19 cellular contexts compared by ENCODE assay signal in the genomic region with DNA sequence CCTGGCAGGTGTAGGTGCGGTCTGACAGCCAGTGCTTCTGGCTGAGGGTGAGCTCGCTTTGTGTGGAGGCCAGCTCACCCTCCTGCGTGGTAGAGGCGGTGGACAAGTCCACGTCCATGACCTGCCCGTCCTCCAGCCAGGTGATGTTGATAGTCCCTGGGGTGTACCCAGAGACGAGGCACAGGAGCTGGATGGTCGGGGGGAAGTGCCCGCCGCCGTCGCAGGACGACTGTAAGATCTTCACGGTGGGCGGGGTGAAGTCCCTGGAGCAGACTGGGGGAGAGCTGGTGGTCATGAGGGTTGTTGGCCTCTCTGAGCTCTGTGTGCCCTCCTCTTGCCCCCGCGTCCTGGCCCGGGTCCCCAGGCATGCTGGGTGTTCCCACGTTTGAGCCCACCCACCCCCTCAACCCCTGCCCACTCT.
A peak's percentile ranks its signal among the peaks of the same experiment; 100 is the strongest.
DNase-seq lines count a peak whose midpoint lies in the region; ATAC-seq and TF ChIP-seq lines count a peak whose summit lies in the region.
"Had no signal": no experiment of that assay in that cellular context is flagged by ENCODE, and none has a peak within 500 bp of the region (broad histone marks: within the 10 kb centered on the region; RNA-seq: fewer than 3 reads in every experiment).

No MANE protein-coding gene starts in this region.

- H3K4me3 ChIP-seq in coronary artery (no peak overlapping the region), neuronal stem cell (ENCODE audit: low read length in 2 of 2) (no peak overlapping the region), mammary epithelial cell (replicated peaks in 1 of 3; ENCODE audit: insufficient read depth in 1 of 3, low read depth in 2 of 3, low read length in 3 of 3) (no peak overlapping the region)
- H3K4me3 ChIP-seq: SJCRH30 had no signal

- in situ Hi-C loops in mammary epithelial cell (cut with MboI; ENCODE audit: low sequenced_read_pairs in 2 of 2), result loop anchor here in 1 of 2 donors (10.0 kb wide), 1 partner anchor 54 kb away; no protein-coding TSS in a partner anchor

- peak overlapping the region; percentile 8 for H3K14ac ChIP-seq in neuronal stem cell (ENCODE audit: low read length)

- dilution Hi-C loops in mammary epithelial cell (cut with HindIII; ENCODE audit: low sequenced_read_pairs), result no loop called here

- H3K79me1 ChIP-seq in neuronal stem cell (ENCODE audit: low read depth, low read length), result peaks cover 3% of the 10 kb centered on the region

- no peak overlapping the region for H2BK15ac ChIP-seq in neuronal stem cell (ENCODE audit: low read length)

- no peak overlapping the region for H3K23ac ChIP-seq in neuronal stem cell (ENCODE audit: low read depth, low read length, poor library complexity)

- H2AFZ ChIP-seq in neuronal stem cell (ENCODE audit: low read length), result no peak overlapping the region
- H2AFZ ChIP-seq in mammary epithelial cell (ENCODE audit: low read depth, low read length), result no peak overlapping the region

- H3K79me2 ChIP-seq in mammary epithelial cell (ENCODE audit: insufficient read depth, low read length), result no peaks in the 10 kb centered on the region

- no peak for ATAC-seq in Right ventricle myocardium inferior
- ATAC-seq in left ventricle myocardium superior, result no peak
- no peak for ATAC-seq in GM18870 (IDR thresholded peaks at IDR 0.05; ENCODE audit: unreplicated experiment)
- ATAC-seq: HepG2, Panc1 had no signal

- no peak overlapping the region for H2BK5ac ChIP-seq in neuronal stem cell (ENCODE audit: low read length)

- no CpG with 5 or more reads among the region's 19 CpGs for WGBS in neuronal stem cell (ENCODE audit: extremely low coverage in 2 of 2, insufficient read length in 2 of 2, insufficient replicate concordance in 1 of 2), 2 donors
- 87% methylated on average over 4 of the region's 19 CpGs for WGBS in mammary epithelial cell (ENCODE audit: low coverage, missing lambda C conversion rate)

- peak overlapping the region; percentile 43 for H4K8ac ChIP-seq in neuronal stem cell (ENCODE audit: low read depth, low read length)

- no peak overlapping the region for H4K91ac ChIP-seq in neuronal stem cell (ENCODE audit: low read depth, low read length, poor library complexity)

- H3K4me2 ChIP-seq in neuronal stem cell (ENCODE audit: insufficient read depth, low read length, poor library complexity, severe bottlenecking), result no peak overlapping the region
- no peak overlapping the region for H3K4me2 ChIP-seq in mammary epithelial cell (ENCODE audit: insufficient read depth, low read depth, low read length)

- peaks cover 0 to 21% (median 0%) of the 10 kb centered on the region in 3 experiments for H3K27me3 ChIP-seq in neuronal stem cell (ENCODE audit: control insufficient read depth in 3 of 3, insufficient read depth in 3 of 3, low read depth in 1 of 3, low read length in 3 of 3)
- H3K27me3 ChIP-seq in mammary epithelial cell (ENCODE audit: insufficient read depth, low read length), result no peaks in the 10 kb centered on the region

- H3K9ac ChIP-seq in neuronal stem cell (ENCODE audit: low read depth, low read length, poor library complexity) (peak overlapping the region; percentile 21), mammary epithelial cell (ENCODE audit: insufficient read depth, low read length) (no peak overlapping the region)

- H3K27ac ChIP-seq in coronary artery, result no peak overlapping the region
- no peak overlapping the region for H3K27ac ChIP-seq in neuronal stem cell (replicated peaks; ENCODE audit: low read length)
- H3K27ac ChIP-seq in mammary epithelial cell (ENCODE audit: insufficient read depth, low read depth, low read length), result no peak overlapping the region
- H3K27ac ChIP-seq: HL-60, SJCRH30 had no signal

- no peak overlapping the region for H3K4ac ChIP-seq in neuronal stem cell (ENCODE audit: low read length)

- H3K4me1 ChIP-seq in neuronal stem cell (ENCODE audit: control insufficient read depth in 2 of 2, insufficient read depth in 1 of 2, low read depth in 1 of 2, low read length in 2 of 2) (no peaks in the 10 kb centered on the region), mammary epithelial cell (ENCODE audit: insufficient read depth, low read length) (no peaks in the 10 kb centered on the region)
- H3K4me1 ChIP-seq: SJCRH30 had no signal

- H3K9me3 ChIP-seq in neuronal stem cell (replicated peaks in 1 of 2; ENCODE audit: control insufficient read depth in 2 of 2, insufficient read depth in 1 of 2, low read depth in 1 of 2, low read length in 2 of 2) (peaks cover 0 to 36% of the 10 kb centered on the region in 2 donors), mammary epithelial cell (replicated peaks; ENCODE audit: insufficient read depth, low read length) (peaks cover 8% of the 10 kb centered on the region)
- H3K9me3 ChIP-seq: SJCRH30 had no signal

- no peak overlapping the region for H2BK120ac ChIP-seq in neuronal stem cell (ENCODE audit: low read depth, low read length)

- peak; percentile 66 for DNase-seq in Right ventricle myocardium inferior (ENCODE audit: missing footprints)
- no peak for DNase-seq in left ventricle myocardium superior
- peak; percentile 35 for DNase-seq in coronary artery (ENCODE audit: low spot score)
- no peak for DNase-seq in neuronal stem cell (ENCODE audit: low spot score)
- DNase-seq in mammary epithelial cell, result no peak
- DNase-seq in putamen (ENCODE audit: low spot score), result no peak
- DNase-seq: COR-L47, DMS79, KBM-7, NCI-H1092, NCI-H1436, NCI-H187 treated with DMSO at 0.1 percent for 48 hours, NCI-H2227 treated with DMSO at 0.1 percent for 48 hours, NCI-H510A, SJCRH30 had no signal

- intact Hi-C loops in Right ventricle myocardium inferior (cut with DNase I) (no loop called here), left ventricle myocardium superior (cut with micrococcal nuclease) (no loop called here), mammary epithelial cell (cut with micrococcal nuclease) (no loop called here)

- H2AK5ac ChIP-seq in neuronal stem cell (ENCODE audit: low read depth, low read length), result no peak overlapping the region

- H3K18ac ChIP-seq in neuronal stem cell (ENCODE audit: low read length), result no peak overlapping the region

- H3K36me3 ChIP-seq in neuronal stem cell (replicated peaks in 1 of 2; ENCODE audit: control insufficient read depth in 2 of 2, insufficient read depth in 2 of 2, low read length in 2 of 2), result no peaks in the 10 kb centered on the region
- no peaks in the 10 kb centered on the region for H3K36me3 ChIP-seq in mammary epithelial cell (ENCODE audit: insufficient read depth, low read length)
- H3K36me3 ChIP-seq: SJCRH30 had no signal

- no peaks in the 10 kb centered on the region for H4K20me1 ChIP-seq in mammary epithelial cell (ENCODE audit: insufficient read depth, low read length)

- BruUV-seq in mammary epithelial cell (replicated peaks; lab: Mats Ljungman, UMichigan), result no TSS peak

- no peak for TF ChIP-seq CTCF in coronary artery (IDR thresholded peaks at IDR 0.05)
- TF ChIP-seq CTCF in mammary epithelial cell (conservative IDR thresholded peaks at IDR 0.05 in 1 of 2, IDR thresholded peaks at IDR 0.05 in 1 of 2; ENCODE audit: extremely low read depth in 1 of 2, insufficient read depth in 1 of 2, low read depth in 1 of 2, low read length in 2 of 2), result no peak

- H2BK12ac ChIP-seq in neuronal stem cell (ENCODE audit: low read length), result no peak overlapping the region

- CTCF ChIA-PET in mammary epithelial cell (lab: Charles Lee; ENCODE audit: low non-redundant PET), result no interaction called here

Comparison
In these comparisons a context has a peak if more than half of its experiments do, and no peak if none do; other contexts are left out.
1. DNase-seq: peak in Right ventricle myocardium inferior (single experiment) and coronary artery (single experiment); none in left ventricle myocardium superior (single experiment), neuronal stem cell (single experiment), mammary epithelial cell (single experiment) and putamen (single experiment).